ENCODE assay signal across 32 cellular contexts in genomic region chr7:23292623-23293022, GRCh38.
"Had no signal": no experiment of that assay in that cellular context is flagged by ENCODE, and none has a peak within 500 bp of the region (broad histone marks: within the 10 kb centered on the region; RNA-seq: fewer than 3 reads in every experiment).

No MANE protein-coding gene starts in this region.

- H3K27ac Mint-ChIP-seq: activated CD4-positive, alpha-beta memory T cell treated with anti-CD3 and anti-CD28 coated beads, Interleukin-2, amount 10 ng/mL, durations not matched to agents 7 days and 5 days; activated naive CD8-positive, alpha-beta T cell treated with anti-CD3 and anti-CD28 coated beads for 36 hours; activated T-cell treated with anti-CD3 and anti-CD28 coated beads, Interleukin-2, amount 50 U/mL, for 72 hours; activated T-helper 17 cell treated with anti-CD3 and anti-CD28 coated beads, Interleukin-2, amount 50 U/mL, for 72 hours had no signal

- DNase-seq: activated CD4-positive, alpha-beta memory T cell treated with anti-CD3 and anti-CD28 coated beads, Interleukin-2, amount 10 ng/mL, durations not matched to agents 7 days and 5 days; activated CD4-positive, alpha-beta T cell treated with anti-CD3 and anti-CD28 coated beads for 1 hour; activated CD4-positive, alpha-beta T cell treated with anti-CD3 and anti-CD28 coated beads for 48 hours; activated CD4-positive, CD25-positive, alpha-beta regulatory T cell; activated CD8-positive, alpha-beta memory T cell treated with anti-CD3 and anti-CD28 coated beads for 24 hours; activated effector memory CD4-positive, alpha-beta T cell treated with anti-CD3 and anti-CD28 coated beads, Interleukin-2, amount 50 U/mL, for 16 hours; activated naive CD4-positive, alpha-beta T cell; activated naive CD4-positive, alpha-beta T cell treated with anti-CD3 and anti-CD28 coated beads, Interleukin-2, amount 50 U/mL, for 16 hours; activated naive CD8-positive, alpha-beta T cell treated with anti-CD3 and anti-CD28 coated beads for 36 hours; activated T-cell treated with anti-CD3 and anti-CD28 coated beads, Interleukin-2, amount 50 U/mL, for 1 hour; activated T-cell treated with anti-CD3 and anti-CD28 coated beads, Interleukin-2, amount 50 U/mL, for 72 hours; amygdala; NCI-H1105 treated with DMSO at 0.1 percent for 48 hours; NCI-H1436; NCI-H1694; NCI-H1930; NCI-H2081 treated with DMSO at 0.1 percent for 48 hours; NCI-H226; NCI-H446 treated with DMSO at 0.1 percent for 48 hours; NCI-H524; NCI-H82; NK-92 treated with Interleukin-12 subunit alpha and Interleukin-12 subunit beta, amount 100 ng/mL, for 24 hours; PC-3; SIG-M5; T1000; WERI-Rb-1 had no signal

- H3K4me3 Mint-ChIP-seq: activated CD4-positive, alpha-beta memory T cell treated with anti-CD3 and anti-CD28 coated beads, Interleukin-2, amount 10 ng/mL, durations not matched to agents 7 days and 5 days; activated naive CD8-positive, alpha-beta T cell treated with anti-CD3 and anti-CD28 coated beads for 36 hours; activated T-cell treated with anti-CD3 and anti-CD28 coated beads, Interleukin-2, amount 50 U/mL, for 72 hours; activated T-helper 17 cell treated with anti-CD3 and anti-CD28 coated beads, Interleukin-2, amount 50 U/mL, for 72 hours; central memory CD8-positive, alpha-beta T cell had no signal

- H3K4me3 ChIP-seq: ascending aorta, cardiac muscle cell had no signal

- H3K9me3 Mint-ChIP-seq: activated CD4-positive, alpha-beta memory T cell treated with anti-CD3 and anti-CD28 coated beads, Interleukin-2, amount 10 ng/mL, durations not matched to agents 7 days and 5 days; activated naive CD8-positive, alpha-beta T cell treated with anti-CD3 and anti-CD28 coated beads for 36 hours; activated T-cell treated with anti-CD3 and anti-CD28 coated beads, Interleukin-2, amount 50 U/mL, for 72 hours; activated T-helper 17 cell treated with anti-CD3 and anti-CD28 coated beads, Interleukin-2, amount 50 U/mL, for 72 hours; central memory CD8-positive, alpha-beta T cell had no signal

- H3K4me1 Mint-ChIP-seq: activated T-helper 17 cell treated with anti-CD3 and anti-CD28 coated beads, Interleukin-2, amount 50 U/mL, for 72 hours had no signal

- H3K27me3 ChIP-seq: ascending aorta, cardiac muscle cell had no signal

- H3K27ac ChIP-seq: ascending aorta, cardiac muscle cell, RWPE1, WERI-Rb-1 had no signal

- H3K27me3 Mint-ChIP-seq: activated CD4-positive, alpha-beta memory T cell treated with anti-CD3 and anti-CD28 coated beads, Interleukin-2, amount 10 ng/mL, durations not matched to agents 7 days and 5 days; activated naive CD8-positive, alpha-beta T cell treated with anti-CD3 and anti-CD28 coated beads for 36 hours; central memory CD8-positive, alpha-beta T cell had no signal

- ATAC-seq: activated T-cell treated with anti-CD3 and anti-CD28 coated beads, Interleukin-2, amount 50 U/mL, for 72 hours; activated T-helper 17 cell treated with anti-CD3 and anti-CD28 coated beads, Interleukin-2, amount 50 U/mL, for 72 hours; Right ventricle myocardium inferior had no signal

- H3K4me1 ChIP-seq: ascending aorta had no signal

- H3K36me3 ChIP-seq: ascending aorta, cardiac muscle cell, WERI-Rb-1 had no signal

- H3K9me3 ChIP-seq: ascending aorta had no signal

- H3K36me3 Mint-ChIP-seq: activated naive CD8-positive, alpha-beta T cell treated with anti-CD3 and anti-CD28 coated beads for 36 hours had no signal
